10 cellular contexts compared by ENCODE assay signal in genomic region chr1:147771216-147772125, GRCh38. TPM values are rescaled to one million over a fixed set of nuclear protein-coding genes. Genes with fewer than 3 reads are reported as not detected.
A peak's percentile ranks its signal among the peaks of the same experiment; 100 is the strongest.
DNase-seq lines count a peak whose midpoint lies in the region; ATAC-seq, FAIRE-seq and TF ChIP-seq lines count a peak whose summit lies in the region.
"Had no signal": no experiment of that assay in that cellular context is flagged by ENCODE, and none has a peak within 500 bp of the region (broad histone marks: within the 10 kb centered on the region; RNA-seq: fewer than 3 reads in every experiment).

No MANE protein-coding gene starts in this region.

- ATAC-seq in GM18511 (IDR thresholded peaks at IDR 0.05; ENCODE audit: unreplicated experiment) = peak; percentile 55
- ATAC-seq in foreskin keratinocyte = peak; percentile 68
- ATAC-seq in GM21528 (IDR thresholded peaks at IDR 0.05; ENCODE audit: low FRiP score, unreplicated experiment) = no peak
- no peak for ATAC-seq in HG02981 (IDR thresholded peaks at IDR 0.05; ENCODE audit: unreplicated experiment)

- peaks cover 7% of the 10 kb centered on the region for H3K27me3 ChIP-seq in foreskin keratinocyte
- H3K27me3 ChIP-seq: ovary had no signal

- no peaks in the 10 kb centered on the region for H3K4me1 ChIP-seq in foreskin keratinocyte

- no peak for TF ChIP-seq POLR2A in erythroblast (IDR thresholded peaks at IDR 0.05; ENCODE audit: low read length)
- TF ChIP-seq POLR2A in GM12891 (IDR thresholded peaks at IDR 0.05; ENCODE audit: low read depth, low read length) = no peak

- FAIRE-seq in GM12891 (lab: Jason Lieb, UNC) = no peak
- FAIRE-seq: colon had no signal

- peak; percentile 87 for DNase-seq in NCI-H526 treated with DMSO at 0.1 percent for 48 hours (lab: John Stamatoyannopoulos, UW)
- no peak for DNase-seq in foreskin keratinocyte
- peak; percentile 61 for DNase-seq in renal cortical epithelial cell (ENCODE audit: low read depth)
- DNase-seq in erythroblast (lab: John Stamatoyannopoulos, UW) = no peak
- DNase-seq in GM12891 (ENCODE audit: insufficient read length, low spot score) = no peak
- DNase-seq: ovary had no signal

- H3K27ac ChIP-seq in foreskin keratinocyte = no peak overlapping the region
- H3K27ac ChIP-seq: ovary had no signal

- no peak for TF ChIP-seq CTCF in foreskin keratinocyte (conservative IDR thresholded peaks at IDR 0.05)

TF ChIP-seq in GM12891, 5 proteins besides CTCF, POLR2A, EP300 and RAD21:
- TF ChIP-seq SPI1 (IDR thresholded peaks at IDR 0.05; ENCODE audit: low read depth, low read length) (no peak), PAX5 (IDR thresholded peaks at IDR 0.05; ENCODE audit: insufficient read depth, low read length, severe bottlenecking) (no peak), TAF1 (IDR thresholded peaks at IDR 0.05; ENCODE audit: low read depth, low read length) (no peak), POLR2AphosphoS5 (IDR thresholded peaks at IDR 0.05; ENCODE audit: low read depth, low read length) (no peak), POU2F2 (IDR thresholded peaks at IDR 0.05; ENCODE audit: low read depth, low read length) (no peak)
TF ChIP-seq in GM12891: peak in this region for 0.

RNA-seq across cellular contexts. Expression of gene GJA5, which starts 11.1 kb away (rescaled TPM):
- 1.8 and 2.0 TPM in 2 replicates for total RNA-seq in foreskin keratinocyte
- 1.2 and 1.7 TPM in 2 replicates for polyA plus RNA-seq in foreskin keratinocyte
- 0.10 and 0.87 TPM in 2 replicates for total RNA-seq in renal cortical epithelial cell
- polyA plus RNA-seq in GM12891 (2012; ENCODE audit: low read depth, missing spikeins) = not detected

Comparison
In these comparisons a context has a peak if more than half of its experiments do, and no peak if none do; other contexts are left out.
1. ATAC-seq: peak in GM18511 (single experiment) and foreskin keratinocyte (single experiment); none in GM21528 (single experiment) and HG02981 (single experiment).
2. DNase-seq: peak in NCI-H526 treated with DMSO at 0.1 percent for 48 hours (single experiment) and renal cortical epithelial cell (single experiment); none in foreskin keratinocyte (0 of 2), erythroblast (0 of 2) and GM12891 (single experiment).